Comparison of ENCODE assay signal across 24 cellular contexts in genomic region chr5:121988443-121988842, GRCh38. TPM values are rescaled to one million over a fixed set of nuclear protein-coding genes. Genes with fewer than 3 reads are reported as not detected.
DNase-seq lines count a peak whose midpoint lies in the region; ATAC-seq and TF ChIP-seq lines count a peak whose summit lies in the region.
"Had no signal": no experiment of that assay in that cellular context is flagged by ENCODE, and none has a peak within 500 bp of the region (broad histone marks: within the 10 kb centered on the region; RNA-seq: fewer than 3 reads in every experiment).

No MANE protein-coding gene starts in this region.

- H3K9me3 Mint-ChIP-seq in MCF 10A (ENCODE audit: unreplicated experiment): no peaks in the 10 kb centered on the region
- no peaks in the 10 kb centered on the region for H3K9me3 Mint-ChIP-seq in activated naive CD8-positive, alpha-beta T cell treated with anti-CD3 and anti-CD28 coated beads for 36 hours
- H3K9me3 Mint-ChIP-seq: CD8-positive, alpha-beta T cell had no signal

- H3K27ac Mint-ChIP-seq in MCF 10A (ENCODE audit: low read depth, unreplicated experiment): peak overlapping the region; percentile 35
- no peak overlapping the region for H3K27ac Mint-ChIP-seq in activated naive CD8-positive, alpha-beta T cell treated with anti-CD3 and anti-CD28 coated beads for 36 hours
- H3K27ac Mint-ChIP-seq: B cell; CD8-positive, alpha-beta T cell had no signal

- intact Hi-C loops in MCF 10A (cut with micrococcal nuclease) (no loop called here), breast epithelium (cut with DNase I; ENCODE audit: low total_unique reads) (no loop called here), posterior vena cava (cut with DNase I) (loop anchor here in 1 of 2 donors (1.0 kb wide), 1 partner anchor 11 kb away; no protein-coding TSS in a partner anchor)

- no TSS peak for BruUV-seq in MCF 10A (replicated peaks; lab: Mats Ljungman, UMichigan)

- no peak overlapping the region for H3K4me3 ChIP-seq in breast epithelium
- no peak overlapping the region for H3K4me3 ChIP-seq in coronary artery

- peaks cover 8% of the 10 kb centered on the region for H3K4me1 Mint-ChIP-seq in MCF 10A (ENCODE audit: insufficient read depth, unreplicated experiment)
- H3K4me1 Mint-ChIP-seq in activated naive CD8-positive, alpha-beta T cell treated with anti-CD3 and anti-CD28 coated beads for 36 hours: peaks cover 12% of the 10 kb centered on the region

- no peak for TF ChIP-seq POLR2A in breast epithelium (IDR thresholded peaks at IDR 0.05)

- H3K27ac ChIP-seq in breast epithelium (no peak overlapping the region), VCaP (peak overlapping the region; percentile 61), coronary artery (no peak overlapping the region)
- H3K27ac ChIP-seq: 22Rv1, C4-2B had no signal

- H3K27me3 ChIP-seq in breast epithelium: no peaks in the 10 kb centered on the region

- no peaks in the 10 kb centered on the region for H3K27me3 Mint-ChIP-seq in MCF 10A (ENCODE audit: insufficient read depth, unreplicated experiment)
- H3K27me3 Mint-ChIP-seq in activated naive CD8-positive, alpha-beta T cell treated with anti-CD3 and anti-CD28 coated beads for 36 hours: no peaks in the 10 kb centered on the region
- H3K27me3 Mint-ChIP-seq: B cell had no signal

- no peak for ATAC-seq in HG02571 (IDR thresholded peaks at IDR 0.05; ENCODE audit: unreplicated experiment)
- ATAC-seq: CD8-positive, alpha-beta T cell; HCT116 had no signal

- no peaks in the 10 kb centered on the region for H3K4me1 ChIP-seq in breast epithelium

- POLR2A ChIA-PET in MCF 10A (lab: Yijun Ruan, JAX): interaction anchor here (0.7 to 1.0 kb wide), 2 partner anchors 90 to 105 kb away, joined by 3 to 5 read pairs; partner anchors contain the start of gene LOX

- CTCF ChIA-PET in MCF 10A (lab: Yijun Ruan, JAX): interaction anchor here (0.7 to 1.3 kb wide), 3 partner anchors 21 to 168 kb away, joined by 3 to 4 read pairs (median 3); no protein-coding TSS in a partner anchor

- TF ChIP-seq CTCF in MCF 10A (IDR thresholded peaks at IDR 0.05; ENCODE audit: unreplicated experiment) (no peak), breast epithelium (IDR thresholded peaks at IDR 0.05) (no peak), VCaP (conservative IDR thresholded peaks at IDR 0.05) (no peak), coronary artery (IDR thresholded peaks at IDR 0.05) (no peak)

- DNase-seq in MCF 10A (ENCODE audit: unreplicated experiment): peak; percentile 29
- no peak for DNase-seq in breast epithelium (ENCODE audit: low spot score in 2 of 2)
- peak; percentile 59 for DNase-seq in iris pigment epithelial cell (ENCODE audit: low read depth)
- peak; percentile 34 for DNase-seq in posterior vena cava (ENCODE audit: low spot score)
- no peak for DNase-seq in activated naive CD8-positive, alpha-beta T cell treated with anti-CD3 and anti-CD28 coated beads for 36 hours
- DNase-seq in coronary artery (ENCODE audit: low spot score): no peak
- DNase-seq: Calu3; CD8-positive, alpha-beta T cell; DND-41; KG1; NCI-H1048; NCI-H1417; NCI-H1694 treated with DMSO at 0.1 percent for 48 hours; NCI-H2081; NCI-H2227 treated with DMSO at 0.1 percent for 48 hours; NCI-H510A; SIG-M5; SK-N-SH had no signal

- no peaks in the 10 kb centered on the region for H3K9me3 ChIP-seq in breast epithelium
- H3K9me3 ChIP-seq: SK-N-SH had no signal

- H3K36me3 ChIP-seq in breast epithelium: no peaks in the 10 kb centered on the region

- H3K4me3 Mint-ChIP-seq in MCF 10A (ENCODE audit: unreplicated experiment): no peak overlapping the region
- no peak overlapping the region for H3K4me3 Mint-ChIP-seq in activated naive CD8-positive, alpha-beta T cell treated with anti-CD3 and anti-CD28 coated beads for 36 hours
- H3K4me3 Mint-ChIP-seq: B cell; CD8-positive, alpha-beta T cell had no signal

- peaks cover 10% of the 10 kb centered on the region for H3K36me3 Mint-ChIP-seq in MCF 10A (ENCODE audit: insufficient read depth, unreplicated experiment)
- peaks cover 51% of the 10 kb centered on the region for H3K36me3 Mint-ChIP-seq in activated naive CD8-positive, alpha-beta T cell treated with anti-CD3 and anti-CD28 coated beads for 36 hours

RNA-seq across cellular contexts. Expression of gene SRFBP1, which starts 26.7 kb away (rescaled TPM):
- total RNA-seq in MCF 10A (2022) (18.0 and 21.4 TPM in 2 replicates), breast epithelium (10 to 100 TPM; 16.8 to 32.8 (median 21.3) TPM), posterior vena cava (10 to 100 TPM; 11.0 to 13.4 TPM)
- 10 to 100 TPM; 20.6 to 21.1 TPM for total RNA-seq in activated naive CD8-positive, alpha-beta T cell treated with anti-CD3 and anti-CD28 coated beads for 36 hours

Comparison
In these comparisons a context has a peak if more than half of its experiments do, and no peak if none do; other contexts are left out.
1. DNase-seq: peak in MCF 10A (single experiment), iris pigment epithelial cell (single experiment) and posterior vena cava (single experiment); none in breast epithelium (0 of 2), activated naive CD8-positive, alpha-beta T cell treated with anti-CD3 and anti-CD28 coated beads for 36 hours (single experiment) and coronary artery (single experiment).